ENCODE assay signal across 9 cellular contexts in genomic region chr3:122178711-122179110, GRCh38. TPM values are rescaled to one million over a fixed set of nuclear protein-coding genes. Genes with fewer than 3 reads are reported as not detected.
"Had no signal": no experiment of that assay in that cellular context is flagged by ENCODE, and none has a peak within 500 bp of the region (broad histone marks: within the 10 kb centered on the region; RNA-seq: fewer than 3 reads in every experiment).

No MANE protein-coding gene starts in this region.

- ATAC-seq: GM12878 had no signal

- DNase-seq: GDM1, GF-D8 had no signal

- H3K4me3 ChIP-seq: GM12878 had no signal

- FAIRE-seq: G401.6, GM12878, GM12891, GM12892, GM18507, GM19239 had no signal

RNA-seq across cellular contexts. Expression of gene CASR, which starts 4.8 kb away (rescaled TPM):
- total RNA-seq: G401 had no signal
